18 cellular contexts compared by ENCODE assay signal in genomic region chr9:81717747-81718077, GRCh38. TPM values are rescaled to one million over a fixed set of nuclear protein-coding genes. Genes with fewer than 3 reads are reported as not detected.
DNase-seq lines count a peak whose midpoint lies in the region; ATAC-seq, FAIRE-seq and TF ChIP-seq lines count a peak whose summit lies in the region.
"Had no signal": no experiment of that assay in that cellular context is flagged by ENCODE, and none has a peak within 500 bp of the region (broad histone marks: within the 10 kb centered on the region; RNA-seq: fewer than 3 reads in every experiment).

No MANE protein-coding gene starts in this region.

- no peaks in the 10 kb centered on the region for H3K27me3 ChIP-seq in Caco-2 (replicated peaks; ENCODE audit: control insufficient read depth, insufficient read depth, low read length)
- no peaks in the 10 kb centered on the region for H3K27me3 ChIP-seq in pancreas
- H3K27me3 ChIP-seq: uterus had no signal

- H3K9me3 ChIP-seq in Caco-2 (no peaks in the 10 kb centered on the region), pancreas (no peaks in the 10 kb centered on the region)
- H3K9me3 ChIP-seq: uterus had no signal

- peaks cover 8% of the 10 kb centered on the region; the same call in 1 of the 2 replicates for H3K4me1 ChIP-seq in Caco-2
- peaks cover 0 to 6% (median 0%) of the 10 kb centered on the region in 3 donors for H3K4me1 ChIP-seq in pancreas
- H3K4me1 ChIP-seq: uterus had no signal

- peak overlapping the region in 2 of 4 donors; percentile 30 to 37 for H3K27ac ChIP-seq in pancreas
- H3K27ac ChIP-seq: GM23248, RWPE1, uterus had no signal

- peaks cover 13% of the 10 kb centered on the region for H3K4me1 Mint-ChIP-seq in Caco-2 (ENCODE audit: low read depth, unreplicated experiment)

- TF ChIP-seq CTCF in Caco-2 (IDR thresholded peaks at IDR 0.05; ENCODE audit: insufficient read depth in 1 of 2, low read depth in 1 of 2, low read length in 1 of 2, severe bottlenecking in 1 of 2, unreplicated experiment in 1 of 2) (no peak), LNCaP clone FGC (IDR thresholded peaks at IDR 0.05; ENCODE audit: control insufficient read depth, extremely low read depth, insufficient read depth) (no peak), pancreas (IDR thresholded peaks at IDR 0.05) (no peak)

- BruUV-seq in Caco-2 (replicated peaks; lab: Mats Ljungman, UMichigan), result no TSS peak

- no peaks in the 10 kb centered on the region for H3K9me3 Mint-ChIP-seq in Caco-2 (ENCODE audit: unreplicated experiment)
- H3K9me3 Mint-ChIP-seq: activated CD4-positive, alpha-beta memory T cell treated with anti-CD3 and anti-CD28 coated beads for 36 hours; nephron had no signal

- FAIRE-seq in endometrium (lab: Jason Lieb, UNC), result peak; percentile 55
- FAIRE-seq in pancreas (lab: Jason Lieb, UNC), result peak; percentile 94

- DNase-seq in Caco-2, result peak in 1 of 2 experiments; percentile 5
- peak; percentile 98 for DNase-seq in LNCaP clone FGC (ENCODE audit: low read depth)
- no peak for DNase-seq in pancreas
- no peak for DNase-seq in NCI-H1092 treated with DMSO at 0.1 percent for 48 hours (lab: John Stamatoyannopoulos, UW)
- no peak for DNase-seq in stimulated activated naive CD4-positive, alpha-beta T cell treated with Interleukin-2 at 50 U/mL for 16 hours (lab: John Stamatoyannopoulos, UW)
- no peak for DNase-seq in pons (ENCODE audit: low spot score)
- DNase-seq: activated CD4-positive, alpha-beta memory T cell treated with anti-CD3 and anti-CD28 coated beads for 36 hours; activated gamma-delta T cell treated with Interleukin-2 at 50 U/mL for 16 hours; activated T-cell treated with anti-CD3 and anti-CD28 coated beads for 4 hours; cortex of kidney; GM23248; left cardiac atrium; NCI-H1048; T-helper 9 cell; uterus had no signal

- no peak overlapping the region for H3K4me3 ChIP-seq in Caco-2 (ENCODE audit: low read depth, low read length)
- H3K4me3 ChIP-seq in LNCaP clone FGC (ENCODE audit: low read depth, low read length), result no peak overlapping the region
- no peak overlapping the region for H3K4me3 ChIP-seq in pancreas
- H3K4me3 ChIP-seq: GM23248, uterus had no signal

- no peaks in the 10 kb centered on the region for H3K36me3 Mint-ChIP-seq in Caco-2 (ENCODE audit: insufficient read depth, unreplicated experiment)
- H3K36me3 Mint-ChIP-seq: activated CD4-positive, alpha-beta memory T cell treated with anti-CD3 and anti-CD28 coated beads for 36 hours had no signal

- ATAC-seq in pancreas, result peak in 1 of 4 donors; percentile 30
- ATAC-seq: left cardiac atrium had no signal

- peak overlapping the region; percentile 9 for H3K27ac Mint-ChIP-seq in Caco-2 (ENCODE audit: unreplicated experiment)
- H3K27ac Mint-ChIP-seq: activated CD4-positive, alpha-beta memory T cell treated with anti-CD3 and anti-CD28 coated beads for 36 hours; nephron had no signal

- H3K27me3 Mint-ChIP-seq in Caco-2 (ENCODE audit: insufficient read depth, unreplicated experiment), result no peaks in the 10 kb centered on the region
- H3K27me3 Mint-ChIP-seq: activated CD4-positive, alpha-beta memory T cell treated with anti-CD3 and anti-CD28 coated beads for 36 hours had no signal

- no peak overlapping the region for H3K4me3 Mint-ChIP-seq in Caco-2 (ENCODE audit: unreplicated experiment)
- H3K4me3 Mint-ChIP-seq: activated CD4-positive, alpha-beta memory T cell treated with anti-CD3 and anti-CD28 coated beads for 36 hours; nephron had no signal

- H3K36me3 ChIP-seq in Caco-2 (ENCODE audit: control insufficient read depth, insufficient read depth, low read length) (no peaks in the 10 kb centered on the region), pancreas (no peaks in the 10 kb centered on the region)
- H3K36me3 ChIP-seq: uterus had no signal

- intact Hi-C loops in Caco-2 (cut with micrococcal nuclease; ENCODE audit: unreplicated experiment), result loop anchor here (1.0 kb wide), 1 partner anchor 28 kb away; the partner anchor contains the start of gene TLE1
- intact Hi-C loops in pancreas (cut with DNase I), result no loop called here

- CTCF ChIA-PET in Caco-2 (lab: Charles Lee), result no interaction called here

- POLR2A ChIA-PET in Caco-2 (lab: Charles Lee), result no interaction called here

RNA-seq across cellular contexts. Expression of gene TLE1, which starts 28.4 kb away (rescaled TPM):
- total RNA-seq in Caco-2 (2022) (17.9 and 18.3 TPM in 2 replicates), pancreas (10 to 100 TPM; 15.1 to 38.9 (median 26.2) TPM)
- 10 to 100 TPM; 27.5 to 35.5 TPM for polyA plus RNA-seq in pancreas
